In genomic region chr1:201703646-201704438, GRCh38 we compare ENCODE assay signal across 8 cellular contexts.
DNase-seq lines count a peak whose midpoint lies in the region; ATAC-seq, FAIRE-seq and TF ChIP-seq lines count a peak whose summit lies in the region.

No MANE protein-coding gene starts in this region.

- no peak overlapping the region for H3K9ac ChIP-seq in rectal smooth muscle tissue (ENCODE audit: low read length)

- POLR2A ChIA-PET in AG04450 (lab: Yijun Ruan, JAX): interaction anchor here (1.8 kb wide), 1 partner anchor 54 kb away, joined by 4 read pairs; no protein-coding TSS in a partner anchor

- FAIRE-seq in GM19239 (lab: Jason Lieb, UNC): no peak

- peaks cover 30% of the 10 kb centered on the region for H3K4me1 ChIP-seq in rectal smooth muscle tissue (ENCODE audit: control insufficient read depth, insufficient read depth, low read length)
- peaks cover 0 to 8% of the 10 kb centered on the region in 2 donors for H3K4me1 ChIP-seq in uterus

- H3K9me3 ChIP-seq in AG04450 (ENCODE audit: control insufficient read depth, insufficient read depth, low read length): no peaks in the 10 kb centered on the region
- H3K9me3 ChIP-seq in uterus: no peaks in the 10 kb centered on the region

- H3K4me3 ChIP-seq in AG04450 (ENCODE audit: low read depth, low read length) (no peak overlapping the region), rectal smooth muscle tissue (ENCODE audit: low read length) (no peak overlapping the region), uterus (no peak overlapping the region)

- peak overlapping the region; percentile 52 for H3K27ac ChIP-seq in AG04450 (ENCODE audit: low read depth, low read length)
- peak overlapping the region; percentile 66 for H3K27ac ChIP-seq in angular gyrus (ENCODE audit: low read depth, low read length)
- peak overlapping the region; percentile 67 for H3K27ac ChIP-seq in rectal smooth muscle tissue (ENCODE audit: low read depth, low read length)
- H3K27ac ChIP-seq in uterus: peak overlapping the region; percentile 72 to 79

- intact Hi-C loops in left ventricle myocardium superior (cut with micrococcal nuclease) (loop anchor here (2.0 kb wide), 1 partner anchor 143 kb away; no protein-coding TSS in a partner anchor), uterus (cut with DNase I; ENCODE audit: low total_unique reads) (loop anchor here (2.0 kb wide), 1 partner anchor 145 kb away; no protein-coding TSS in a partner anchor)

- DNase-seq in AG04450 (ENCODE audit: low read depth, low spot score) (no peak), GM19239 (ENCODE audit: insufficient read length, low spot score) (peak; percentile 74), NCI-H1417 (lab: John Stamatoyannopoulos, UW) (peak; percentile 74 to 88 (median 79)), T-helper 1 cell (peak in 4 of 5 donors; percentile 40 to 47 (median 44)), left ventricle myocardium superior (peak; percentile 91), uterus (peak; percentile 85 to 88)

- no peaks in the 10 kb centered on the region for H3K36me3 ChIP-seq in rectal smooth muscle tissue (ENCODE audit: control insufficient read depth, insufficient read depth, low read length)
- H3K36me3 ChIP-seq in uterus: no peaks in the 10 kb centered on the region

- peak; percentile 86 for ATAC-seq in left ventricle myocardium superior

- CTCF ChIA-PET in AG04450 (lab: Charles Lee): interaction anchor here (0.6 to 8.6 kb wide), 31 partner anchors 10 to 268 kb away, joined by 3 to 148 read pairs (median 3); no protein-coding TSS in a partner anchor

- TF ChIP-seq CTCF in AG04450 (IDR thresholded peaks at IDR 0.05; ENCODE audit: low read depth, low read length) (peak; percentile 93), uterus (IDR thresholded peaks at IDR 0.05) (peak; percentile 96 to 98 (median 98))

- TF ChIP-seq POLR2A in uterus (IDR thresholded peaks at IDR 0.05): no peak

- H3K27me3 ChIP-seq in AG04450 (ENCODE audit: control insufficient read depth, insufficient read depth, low read length) (no peaks in the 10 kb centered on the region), rectal smooth muscle tissue (ENCODE audit: control insufficient read depth, insufficient read depth, low read length) (no peaks in the 10 kb centered on the region), uterus (no peaks in the 10 kb centered on the region)
